Comparison of ENCODE assay signal across 23 cellular contexts in the genomic region with DNA sequence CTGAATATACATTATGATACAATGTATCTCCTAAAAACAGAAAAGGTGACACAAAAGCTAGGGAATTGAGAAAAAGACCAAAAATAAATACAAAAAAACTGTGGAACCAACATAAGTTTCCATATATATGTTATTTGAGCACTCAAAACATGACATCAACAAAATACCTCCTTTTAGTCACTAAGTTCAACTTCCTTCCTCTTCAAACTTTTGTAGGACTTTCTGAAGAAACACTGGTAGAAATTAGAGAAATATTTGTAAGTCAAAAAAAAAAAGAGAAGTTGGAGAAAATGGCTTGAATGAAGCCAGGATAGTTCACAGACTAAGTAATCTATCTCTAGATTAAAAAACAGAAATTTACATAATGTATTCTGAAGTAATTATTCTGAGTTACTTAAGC.
"Had no signal": no experiment of that assay in that cellular context is flagged by ENCODE, and none has a peak within 500 bp of the region (broad histone marks: within the 10 kb centered on the region; RNA-seq: fewer than 3 reads in every experiment).

No MANE protein-coding gene starts in this region.

- H3K9me3 Mint-ChIP-seq: activated CD4-positive, alpha-beta memory T cell treated with anti-CD3 and anti-CD28 coated beads for 36 hours; activated naive CD8-positive, alpha-beta T cell treated with anti-CD3 and anti-CD28 coated beads for 36 hours; memory B cell; stimulated activated naive CD8-positive, alpha-beta T cell treated with anti-CD3 and anti-CD28 coated beads, Interleukin-15, Interleukin-2, amounts not matched to agents 100 ng/mL and 50 ng/mL, for 24 hours had no signal

- ATAC-seq: gastroesophageal sphincter, heart left ventricle, left ventricle myocardium superior had no signal

- H3K36me3 ChIP-seq: cardiac muscle cell, esophagus muscularis mucosa, gastroesophageal sphincter, heart left ventricle, prostate gland, right atrium auricular region, tibial nerve had no signal

- H3K4me1 Mint-ChIP-seq: activated naive CD8-positive, alpha-beta T cell treated with anti-CD3 and anti-CD28 coated beads for 36 hours; immature natural killer cell; memory B cell had no signal

- H3K4me1 ChIP-seq: esophagus muscularis mucosa, gastroesophageal sphincter, prostate gland, right atrium auricular region, tibial nerve had no signal

- H3K27me3 Mint-ChIP-seq: activated naive CD8-positive, alpha-beta T cell treated with anti-CD3 and anti-CD28 coated beads for 36 hours; memory B cell had no signal

- H3K4me3 ChIP-seq: cardiac muscle cell, esophagus muscularis mucosa, gastroesophageal sphincter, heart left ventricle, prostate gland, right atrium auricular region, tibial nerve had no signal

- H3K4me3 Mint-ChIP-seq: activated CD4-positive, alpha-beta memory T cell treated with anti-CD3 and anti-CD28 coated beads for 36 hours; activated naive CD8-positive, alpha-beta T cell treated with anti-CD3 and anti-CD28 coated beads for 36 hours; immature natural killer cell; memory B cell; stimulated activated naive CD8-positive, alpha-beta T cell treated with anti-CD3 and anti-CD28 coated beads, Interleukin-15, Interleukin-2, amounts not matched to agents 100 ng/mL and 50 ng/mL, for 24 hours; WTC11 had no signal

- FAIRE-seq: endothelial cell of umbilical vein, TTC549, urothelium cell line had no signal

- H3K27ac Mint-ChIP-seq: activated CD4-positive, alpha-beta memory T cell treated with anti-CD3 and anti-CD28 coated beads for 36 hours; activated naive CD8-positive, alpha-beta T cell treated with anti-CD3 and anti-CD28 coated beads for 36 hours; immature natural killer cell; memory B cell; stimulated activated naive CD8-positive, alpha-beta T cell treated with anti-CD3 and anti-CD28 coated beads, Interleukin-15, Interleukin-2, amounts not matched to agents 100 ng/mL and 50 ng/mL, for 24 hours had no signal

- H3K36me3 Mint-ChIP-seq: activated CD4-positive, alpha-beta memory T cell treated with anti-CD3 and anti-CD28 coated beads for 36 hours; activated naive CD8-positive, alpha-beta T cell treated with anti-CD3 and anti-CD28 coated beads for 36 hours; immature natural killer cell; memory B cell; WTC11 had no signal

- DNase-seq: activated CD4-positive, alpha-beta memory T cell treated with anti-CD3 and anti-CD28 coated beads for 36 hours; activated CD4-positive, alpha-beta T cell treated with anti-CD3 and anti-CD28 coated beads for 4 hours; activated naive CD8-positive, alpha-beta T cell treated with anti-CD3 and anti-CD28 coated beads for 36 hours; activated T-cell treated with anti-CD3 and anti-CD28 coated beads for 4 hours; amniotic stem cell; dermis blood vessel endothelial cell; effector memory CD4-positive, alpha-beta T cell; heart left ventricle; immature natural killer cell; left ventricle myocardium superior; stimulated activated CD4-positive, alpha-beta T cell treated with anti-CD3 and anti-CD28 coated beads, Interleukin-2, amount 100 ng/mL, for 24 hours had no signal

- H3K9me3 ChIP-seq: esophagus muscularis mucosa, gastroesophageal sphincter, heart left ventricle, prostate gland, right atrium auricular region, tibial nerve had no signal

- H3K27ac ChIP-seq: cardiac muscle cell, esophagus muscularis mucosa, gastroesophageal sphincter, heart left ventricle, prostate gland, right atrium auricular region, tibial nerve had no signal

- H3K27me3 ChIP-seq: cardiac muscle cell, esophagus muscularis mucosa, gastroesophageal sphincter, heart left ventricle, right atrium auricular region, tibial nerve had no signal
